In the genomic region with DNA sequence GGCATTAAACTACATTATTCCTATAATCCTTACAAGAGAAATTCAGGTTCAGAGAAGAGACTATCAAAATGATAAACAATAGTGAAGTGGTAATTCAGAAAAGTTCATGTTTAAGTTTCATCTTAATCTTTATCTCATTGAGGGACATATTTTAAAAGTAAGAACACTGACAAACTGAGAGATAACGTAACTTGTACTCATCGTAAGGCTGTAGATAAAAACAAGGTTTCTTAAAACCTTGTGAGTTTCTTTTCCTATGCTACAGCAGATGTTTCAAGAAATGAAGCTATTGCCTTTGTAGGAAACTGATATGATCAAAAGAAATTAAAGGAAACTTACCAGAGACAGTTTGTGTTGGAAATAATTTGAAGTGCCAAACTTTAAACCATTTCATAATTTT, we compare ENCODE assay signal across 15 cellular contexts.
"Had no signal": no experiment of that assay in that cellular context is flagged by ENCODE, and none has a peak within 500 bp of the region (broad histone marks: within the 10 kb centered on the region; RNA-seq: fewer than 3 reads in every experiment).

No MANE protein-coding gene starts in this region.

- DNase-seq: central memory CD4-positive, alpha-beta T cell; effector CD4-positive, alpha-beta T cell; left ventricle myocardium superior; mesenchymal stem cell; stimulated activated CD4-positive, alpha-beta T cell treated with anti-CD3 and anti-CD28 coated beads, Interleukin-4, amount 100 ng/mL, for 1 hour; stimulated activated CD8-positive, alpha-beta memory T cell treated with anti-CD3 and anti-CD28 coated beads, Interleukin-4, amount 100 ng/mL, for 48 hours; T-cell; testis; upper lobe of right lung had no signal

- H3K4me1 ChIP-seq: upper lobe of right lung had no signal

- H3K27me3 ChIP-seq: hepatocyte, SJSA1, testis, upper lobe of right lung had no signal

- H3K4me3 ChIP-seq: coronary artery, hepatocyte, SJSA1, testis, upper lobe of right lung had no signal

- H3K27ac Mint-ChIP-seq: stimulated activated naive CD8-positive, alpha-beta T cell treated with anti-CD3 and anti-CD28 coated beads, Interleukin-15, Interleukin-2, amounts not matched to agents 100 ng/mL and 50 ng/mL, for 24 hours had no signal

- H3K36me3 ChIP-seq: SJSA1, upper lobe of right lung had no signal

- ATAC-seq: left ventricle myocardium superior, T-cell, upper lobe of right lung had no signal

- H3K9me3 Mint-ChIP-seq: neural crest cell; stimulated activated naive CD8-positive, alpha-beta T cell treated with anti-CD3 and anti-CD28 coated beads, Interleukin-15, Interleukin-2, amounts not matched to agents 100 ng/mL and 50 ng/mL, for 24 hours; T-cell had no signal

- H3K27ac ChIP-seq: coronary artery, hepatocyte, parathyroid adenoma, SJSA1, testis, upper lobe of right lung had no signal

- H3K4me3 Mint-ChIP-seq: neural crest cell; stimulated activated naive CD8-positive, alpha-beta T cell treated with anti-CD3 and anti-CD28 coated beads, Interleukin-15, Interleukin-2, amounts not matched to agents 100 ng/mL and 50 ng/mL, for 24 hours had no signal

- H3K27me3 Mint-ChIP-seq: stimulated activated naive CD8-positive, alpha-beta T cell treated with anti-CD3 and anti-CD28 coated beads, Interleukin-15, Interleukin-2, amounts not matched to agents 100 ng/mL and 50 ng/mL, for 24 hours; T-cell had no signal

- H3K9me3 ChIP-seq: SJSA1, testis, upper lobe of right lung had no signal
